ENCODE assay signal across 1 cellular context in genomic region chr13:41310963-41311606, GRCh38.
A peak's percentile ranks its signal among the peaks of the same experiment; 100 is the strongest.
TF ChIP-seq lines count a peak whose summit lies in the region.

TSS of gene NAA16 (plus strand) at chr13:41311267. CDS start at chr13:41311529, 262 bp downstream.

TF ChIP-seq in GM12878, 131 proteins besides CTCF, POLR2A, EP300 and RAD21 (continued from another document and continues in another):
- TF ChIP-seq ATF2 (IDR thresholded peaks at IDR 0.05; ENCODE audit: low read length) = no peak
- no peak for TF ChIP-seq CREM (IDR thresholded peaks at IDR 0.05; ENCODE audit: low read depth)
- TF ChIP-seq BACH1 (IDR thresholded peaks at IDR 0.05; ENCODE audit: borderline replicate concordance) = peak; percentile 44; the same call in 1 of the 2 replicates
- TF ChIP-seq NFXL1 (IDR thresholded peaks at IDR 0.05; ENCODE audit: borderline replicate concordance) = no peak
- TF ChIP-seq, protein P1, sequence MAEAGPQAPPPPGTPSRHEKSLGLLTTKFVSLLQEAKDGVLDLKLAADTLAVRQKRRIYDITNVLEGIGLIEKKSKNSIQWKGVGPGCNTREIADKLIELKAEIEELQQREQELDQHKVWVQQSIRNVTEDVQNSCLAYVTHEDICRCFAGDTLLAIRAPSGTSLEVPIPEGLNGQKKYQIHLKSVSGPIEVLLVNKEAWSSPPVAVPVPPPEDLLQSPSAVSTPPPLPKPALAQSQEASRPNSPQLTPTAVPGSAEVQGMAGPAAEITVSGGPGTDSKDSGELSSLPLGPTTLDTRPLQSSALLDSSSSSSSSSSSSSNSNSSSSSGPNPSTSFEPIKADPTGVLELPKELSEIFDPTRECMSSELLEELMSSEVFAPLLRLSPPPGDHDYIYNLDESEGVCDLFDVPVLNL (IDR thresholded peaks at IDR 0.05; ENCODE audit: low read depth, low read length) = peak; percentile 75
- no peak for TF ChIP-seq ZNF622 (IDR thresholded peaks at IDR 0.05)
- TF ChIP-seq ZBED1 (IDR thresholded peaks at IDR 0.05; ENCODE audit: borderline replicate concordance) = no peak
- no peak for TF ChIP-seq KLF5 (IDR thresholded peaks at IDR 0.05; ENCODE audit: partially characterized antibody)
- TF ChIP-seq BRCA1 (IDR thresholded peaks at IDR 0.05; ENCODE audit: low read depth, low read length) = no peak
- peak; percentile 81 for TF ChIP-seq CBFB (IDR thresholded peaks at IDR 0.05; ENCODE audit: low read depth)
- 0 out of 2 replicates have a peak, but pooled peaks have one; percentile 47 for TF ChIP-seq HCFC1 (IDR thresholded peaks at IDR 0.05; ENCODE audit: low read length)
- TF ChIP-seq, protein P2, sequence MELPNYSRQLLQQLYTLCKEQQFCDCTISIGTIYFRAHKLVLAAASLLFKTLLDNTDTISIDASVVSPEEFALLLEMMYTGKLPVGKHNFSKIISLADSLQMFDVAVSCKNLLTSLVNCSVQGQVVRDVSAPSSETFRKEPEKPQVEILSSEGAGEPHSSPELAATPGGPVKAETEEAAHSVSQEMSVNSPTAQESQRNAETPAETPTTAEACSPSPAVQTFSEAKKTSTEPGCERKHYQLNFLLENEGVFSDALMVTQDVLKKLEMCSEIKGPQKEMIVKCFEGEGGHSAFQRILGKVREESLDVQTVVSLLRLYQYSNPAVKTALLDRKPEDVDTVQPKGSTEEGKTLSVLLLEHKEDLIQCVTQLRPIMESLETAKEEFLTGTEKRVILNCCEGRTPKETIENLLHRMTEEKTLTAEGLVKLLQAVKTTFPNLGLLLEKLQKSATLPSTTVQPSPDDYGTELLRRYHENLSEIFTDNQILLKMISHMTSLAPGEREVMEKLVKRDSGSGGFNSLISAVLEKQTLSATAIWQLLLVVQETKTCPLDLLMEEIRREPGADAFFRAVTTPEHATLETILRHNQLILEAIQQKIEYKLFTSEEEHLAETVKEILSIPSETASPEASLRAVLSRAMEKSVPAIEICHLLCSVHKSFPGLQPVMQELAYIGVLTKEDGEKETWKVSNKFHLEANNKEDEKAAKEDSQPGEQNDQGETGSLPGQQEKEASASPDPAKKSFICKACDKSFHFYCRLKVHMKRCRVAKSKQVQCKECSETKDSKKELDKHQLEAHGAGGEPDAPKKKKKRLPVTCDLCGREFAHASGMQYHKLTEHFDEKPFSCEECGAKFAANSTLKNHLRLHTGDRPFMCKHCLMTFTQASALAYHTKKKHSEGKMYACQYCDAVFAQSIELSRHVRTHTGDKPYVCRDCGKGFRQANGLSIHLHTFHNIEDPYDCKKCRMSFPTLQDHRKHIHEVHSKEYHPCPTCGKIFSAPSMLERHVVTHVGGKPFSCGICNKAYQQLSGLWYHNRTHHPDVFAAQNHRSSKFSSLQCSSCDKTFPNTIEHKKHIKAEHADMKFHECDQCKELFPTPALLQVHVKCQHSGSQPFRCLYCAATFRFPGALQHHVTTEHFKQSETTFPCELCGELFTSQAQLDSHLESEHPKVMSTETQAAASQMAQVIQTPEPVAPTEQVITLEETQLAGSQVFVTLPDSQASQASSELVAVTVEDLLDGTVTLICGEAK (IDR thresholded peaks at IDR 0.05; ENCODE audit: borderline replicate concordance) = no peak
- no peak for TF ChIP-seq SMAD1 (IDR thresholded peaks at IDR 0.05; ENCODE audit: low read depth, partially characterized antibody)
- TF ChIP-seq PML (IDR thresholded peaks at IDR 0.05; ENCODE audit: low read length) = no peak
- no peak for TF ChIP-seq STAT1 (conservative IDR thresholded peaks at IDR 0.05)
- TF ChIP-seq FOXK2 (IDR thresholded peaks at IDR 0.05) = no peak
- no peak for TF ChIP-seq NFYA (IDR thresholded peaks at IDR 0.05; ENCODE audit: borderline replicate concordance, low read depth, low read length)
- TF ChIP-seq TCF3 (IDR thresholded peaks at IDR 0.05; ENCODE audit: borderline replicate concordance, insufficient read depth, low read depth, low read length) = no peak
- no peak for TF ChIP-seq ZNF24 (IDR thresholded peaks at IDR 0.05)
- TF ChIP-seq MEF2A (IDR thresholded peaks at IDR 0.05; ENCODE audit: insufficient read depth, low read depth, low read length) = no peak
- 0 out of 2 replicates have a peak, but pooled peaks have one; percentile 6 for TF ChIP-seq IRF3 (IDR thresholded peaks at IDR 0.05)
- no peak for TF ChIP-seq HDAC2 (IDR thresholded peaks at IDR 0.05)
- TF ChIP-seq SIX5 (IDR thresholded peaks at IDR 0.05; ENCODE audit: low read depth, low read length, severe bottlenecking) = no peak
- TF ChIP-seq CHD1 (IDR thresholded peaks at IDR 0.05; ENCODE audit: low read depth, low read length) = no peak
- TF ChIP-seq DPF2 (IDR thresholded peaks at IDR 0.05) = peak; percentile 78
- TF ChIP-seq RELA (IDR thresholded peaks at IDR 0.05; ENCODE audit: borderline replicate concordance, partially characterized antibody) = no peak
- TF ChIP-seq, protein P3, sequence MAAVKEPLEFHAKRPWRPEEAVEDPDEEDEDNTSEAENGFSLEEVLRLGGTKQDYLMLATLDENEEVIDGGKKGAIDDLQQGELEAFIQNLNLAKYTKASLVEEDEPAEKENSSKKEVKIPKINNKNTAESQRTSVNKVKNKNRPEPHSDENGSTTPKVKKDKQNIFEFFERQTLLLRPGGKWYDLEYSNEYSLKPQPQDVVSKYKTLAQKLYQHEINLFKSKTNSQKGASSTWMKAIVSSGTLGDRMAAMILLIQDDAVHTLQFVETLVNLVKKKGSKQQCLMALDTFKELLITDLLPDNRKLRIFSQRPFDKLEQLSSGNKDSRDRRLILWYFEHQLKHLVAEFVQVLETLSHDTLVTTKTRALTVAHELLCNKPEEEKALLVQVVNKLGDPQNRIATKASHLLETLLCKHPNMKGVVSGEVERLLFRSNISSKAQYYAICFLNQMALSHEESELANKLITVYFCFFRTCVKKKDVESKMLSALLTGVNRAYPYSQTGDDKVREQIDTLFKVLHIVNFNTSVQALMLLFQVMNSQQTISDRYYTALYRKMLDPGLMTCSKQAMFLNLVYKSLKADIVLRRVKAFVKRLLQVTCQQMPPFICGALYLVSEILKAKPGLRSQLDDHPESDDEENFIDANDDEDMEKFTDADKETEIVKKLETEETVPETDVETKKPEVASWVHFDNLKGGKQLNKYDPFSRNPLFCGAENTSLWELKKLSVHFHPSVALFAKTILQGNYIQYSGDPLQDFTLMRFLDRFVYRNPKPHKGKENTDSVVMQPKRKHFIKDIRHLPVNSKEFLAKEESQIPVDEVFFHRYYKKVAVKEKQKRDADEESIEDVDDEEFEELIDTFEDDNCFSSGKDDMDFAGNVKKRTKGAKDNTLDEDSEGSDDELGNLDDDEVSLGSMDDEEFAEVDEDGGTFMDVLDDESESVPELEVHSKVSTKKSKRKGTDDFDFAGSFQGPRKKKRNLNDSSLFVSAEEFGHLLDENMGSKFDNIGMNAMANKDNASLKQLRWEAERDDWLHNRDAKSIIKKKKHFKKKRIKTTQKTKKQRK (IDR thresholded peaks at IDR 0.05; ENCODE audit: low read depth, low read length) = no peak
- TF ChIP-seq, protein P4, sequence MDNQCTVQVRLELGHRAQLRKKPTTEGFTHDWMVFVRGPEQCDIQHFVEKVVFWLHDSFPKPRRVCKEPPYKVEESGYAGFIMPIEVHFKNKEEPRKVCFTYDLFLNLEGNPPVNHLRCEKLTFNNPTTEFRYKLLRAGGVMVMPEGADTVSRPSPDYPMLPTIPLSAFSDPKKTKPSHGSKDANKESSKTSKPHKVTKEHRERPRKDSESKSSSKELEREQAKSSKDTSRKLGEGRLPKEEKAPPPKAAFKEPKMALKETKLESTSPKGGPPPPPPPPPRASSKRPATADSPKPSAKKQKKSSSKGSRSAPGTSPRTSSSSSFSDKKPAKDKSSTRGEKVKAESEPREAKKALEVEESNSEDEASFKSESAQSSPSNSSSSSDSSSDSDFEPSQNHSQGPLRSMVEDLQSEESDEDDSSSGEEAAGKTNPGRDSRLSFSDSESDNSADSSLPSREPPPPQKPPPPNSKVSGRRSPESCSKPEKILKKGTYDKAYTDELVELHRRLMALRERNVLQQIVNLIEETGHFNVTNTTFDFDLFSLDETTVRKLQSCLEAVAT (IDR thresholded peaks at IDR 0.05) = peak; percentile 54; the same call in 1 of the 2 replicates
- no peak for TF ChIP-seq ZNF207 (IDR thresholded peaks at IDR 0.05; ENCODE audit: borderline replicate concordance)
- TF ChIP-seq, protein P5, sequence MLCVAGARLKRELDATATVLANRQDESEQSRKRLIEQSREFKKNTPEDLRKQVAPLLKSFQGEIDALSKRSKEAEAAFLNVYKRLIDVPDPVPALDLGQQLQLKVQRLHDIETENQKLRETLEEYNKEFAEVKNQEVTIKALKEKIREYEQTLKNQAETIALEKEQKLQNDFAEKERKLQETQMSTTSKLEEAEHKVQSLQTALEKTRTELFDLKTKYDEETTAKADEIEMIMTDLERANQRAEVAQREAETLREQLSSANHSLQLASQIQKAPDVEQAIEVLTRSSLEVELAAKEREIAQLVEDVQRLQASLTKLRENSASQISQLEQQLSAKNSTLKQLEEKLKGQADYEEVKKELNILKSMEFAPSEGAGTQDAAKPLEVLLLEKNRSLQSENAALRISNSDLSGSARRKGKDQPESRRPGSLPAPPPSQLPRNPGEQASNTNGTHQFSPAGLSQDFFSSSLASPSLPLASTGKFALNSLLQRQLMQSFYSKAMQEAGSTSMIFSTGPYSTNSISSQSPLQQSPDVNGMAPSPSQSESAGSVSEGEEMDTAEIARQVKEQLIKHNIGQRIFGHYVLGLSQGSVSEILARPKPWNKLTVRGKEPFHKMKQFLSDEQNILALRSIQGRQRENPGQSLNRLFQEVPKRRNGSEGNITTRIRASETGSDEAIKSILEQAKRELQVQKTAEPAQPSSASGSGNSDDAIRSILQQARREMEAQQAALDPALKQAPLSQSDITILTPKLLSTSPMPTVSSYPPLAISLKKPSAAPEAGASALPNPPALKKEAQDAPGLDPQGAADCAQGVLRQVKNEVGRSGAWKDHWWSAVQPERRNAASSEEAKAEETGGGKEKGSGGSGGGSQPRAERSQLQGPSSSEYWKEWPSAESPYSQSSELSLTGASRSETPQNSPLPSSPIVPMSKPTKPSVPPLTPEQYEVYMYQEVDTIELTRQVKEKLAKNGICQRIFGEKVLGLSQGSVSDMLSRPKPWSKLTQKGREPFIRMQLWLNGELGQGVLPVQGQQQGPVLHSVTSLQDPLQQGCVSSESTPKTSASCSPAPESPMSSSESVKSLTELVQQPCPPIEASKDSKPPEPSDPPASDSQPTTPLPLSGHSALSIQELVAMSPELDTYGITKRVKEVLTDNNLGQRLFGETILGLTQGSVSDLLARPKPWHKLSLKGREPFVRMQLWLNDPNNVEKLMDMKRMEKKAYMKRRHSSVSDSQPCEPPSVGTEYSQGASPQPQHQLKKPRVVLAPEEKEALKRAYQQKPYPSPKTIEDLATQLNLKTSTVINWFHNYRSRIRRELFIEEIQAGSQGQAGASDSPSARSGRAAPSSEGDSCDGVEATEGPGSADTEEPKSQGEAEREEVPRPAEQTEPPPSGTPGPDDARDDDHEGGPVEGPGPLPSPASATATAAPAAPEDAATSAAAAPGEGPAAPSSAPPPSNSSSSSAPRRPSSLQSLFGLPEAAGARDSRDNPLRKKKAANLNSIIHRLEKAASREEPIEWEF (IDR thresholded peaks at IDR 0.05; ENCODE audit: insufficient replicate concordance, low read depth, low read length) = no peak
- no peak for TF ChIP-seq NR2C2 (IDR thresholded peaks at IDR 0.05; ENCODE audit: borderline replicate concordance, control insufficient read depth, insufficient read length, low read depth)
- TF ChIP-seq EZH2 (IDR thresholded peaks at IDR 0.05; ENCODE audit: borderline replicate concordance, control insufficient read depth, low read depth, low read length) = no peak
- TF ChIP-seq KAT2A (conservative IDR thresholded peaks at IDR 0.05; ENCODE audit: control insufficient read depth, low read depth, low read length) = no peak
- no peak for TF ChIP-seq HDAC6 (IDR thresholded peaks at IDR 0.05; ENCODE audit: unreplicated experiment)
- no peak for TF ChIP-seq YBX1 (IDR thresholded peaks at IDR 0.05)
- 0 out of 2 replicates have a peak, but pooled peaks have one; percentile 6 for TF ChIP-seq ZSCAN29 (IDR thresholded peaks at IDR 0.05)
- TF ChIP-seq SMC3 (IDR thresholded peaks at IDR 0.05; ENCODE audit: borderline replicate concordance, low read length) = no peak
- TF ChIP-seq NFIC (IDR thresholded peaks at IDR 0.05; ENCODE audit: low read depth, low read length) = no peak
- no peak for TF ChIP-seq BMI1 (IDR thresholded peaks at IDR 0.05; ENCODE audit: borderline replicate concordance)
- TF ChIP-seq MXI1 (IDR thresholded peaks at IDR 0.05; ENCODE audit: low read depth, low read length) = peak; percentile 41; the same call in 1 of the 2 replicates
- TF ChIP-seq YY1 (IDR thresholded peaks at IDR 0.05; ENCODE audit: low read depth, low read length) = peak; percentile 94
